10 cellular contexts compared by ENCODE assay signal in the genomic region with DNA sequence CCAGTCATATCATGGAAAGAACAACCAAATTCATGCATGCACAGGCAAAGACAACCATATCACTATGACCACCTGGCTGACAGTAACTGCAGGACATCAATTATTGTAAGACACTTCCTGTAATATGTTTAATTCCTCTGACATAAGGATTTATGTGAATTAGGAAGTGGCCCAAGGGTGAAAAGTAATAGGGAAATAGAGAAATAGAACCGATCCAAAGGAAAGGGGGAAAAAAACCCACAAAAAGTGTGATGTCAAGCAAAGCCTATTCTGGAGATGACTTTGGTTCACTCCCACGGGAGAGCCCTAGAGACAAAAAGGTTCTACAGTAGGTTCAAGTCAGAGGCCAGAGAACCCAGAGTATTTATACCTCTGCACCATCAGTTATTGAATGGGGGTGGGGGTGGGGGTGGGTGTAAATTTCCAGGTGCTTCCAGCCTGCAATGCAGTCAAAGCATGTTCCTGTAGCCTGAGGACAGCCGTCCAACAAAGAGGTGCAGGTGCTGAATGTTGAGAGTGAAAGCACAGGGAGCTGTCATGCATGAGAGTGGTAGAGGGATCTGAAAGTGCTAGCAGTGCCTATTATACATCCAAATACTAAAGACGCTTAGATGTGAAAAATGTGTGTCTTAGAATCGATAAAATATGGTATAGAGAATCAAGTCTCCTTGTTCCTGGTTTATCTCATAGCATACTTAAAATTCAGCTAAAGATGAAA.
A peak's percentile ranks its signal among the peaks of the same experiment; 100 is the strongest.
DNase-seq lines count a peak whose midpoint lies in the region; ATAC-seq, FAIRE-seq and TF ChIP-seq lines count a peak whose summit lies in the region.
"Had no signal": no experiment of that assay in that cellular context is flagged by ENCODE, and none has a peak within 500 bp of the region (broad histone marks: within the 10 kb centered on the region; RNA-seq: fewer than 3 reads in every experiment).

No MANE protein-coding gene starts in this region.

- WGBS in GM12878 (ENCODE audit: insufficient coverage, insufficient replicate concordance, low lambda C conversion rate, missing lambda C conversion rate): 3% methylated on average over 5 of the region's 5 CpGs

- no peaks in the 10 kb centered on the region for H3K79me2 ChIP-seq in GM12878 (ENCODE audit: control insufficient read depth, insufficient read depth, low read length)

- POLR2A ChIA-PET in GM12878 (lab: Charles Lee): no interaction called here

- no peaks in the 10 kb centered on the region; the same call in 2 of the 3 replicates for H3K9me3 ChIP-seq in GM12878 (replicated peaks; ENCODE audit: control insufficient read depth, insufficient read depth, low read length)

- no peak for TF ChIP-seq CTCF in GM12878 (IDR thresholded peaks at IDR 0.05 in 2 of 3, conservative IDR thresholded peaks at IDR 0.05 in 1 of 3; ENCODE audit: control insufficient read depth in 2 of 3, extremely low read depth in 1 of 3, insufficient read depth in 1 of 3, low read depth in 3 of 3, low read length in 3 of 3)

- no peaks in the 10 kb centered on the region for H4K20me1 ChIP-seq in GM12878 (ENCODE audit: control insufficient read depth, insufficient read depth)

- ATAC-seq in GM18867 (IDR thresholded peaks at IDR 0.05; ENCODE audit: unreplicated experiment): peak; percentile 95
- peak; percentile 88 for ATAC-seq in GM21423 (IDR thresholded peaks at IDR 0.05; ENCODE audit: unreplicated experiment)
- ATAC-seq in HG03066 (IDR thresholded peaks at IDR 0.05; ENCODE audit: low read depth, unreplicated experiment): peak; percentile 97
- peak; percentile 95 for ATAC-seq in GM12878
- ATAC-seq: T-helper 17 cell had no signal

- peak; percentile 61 for FAIRE-seq in GM12878 (lab: Jason Lieb, UNC)

- no peak overlapping the region for H3K4me3 ChIP-seq in GM12878
- H3K4me3 ChIP-seq: cardiac muscle cell had no signal

- SMC1A ChIA-PET in GM12878 (lab: Charles Lee; ENCODE audit: uncharacterized antibody, unreplicated experiment): interaction anchor here (0.7 to 1.0 kb wide), 3 partner anchors 10 to 15 kb away, joined by 3 read pairs; no protein-coding TSS in a partner anchor

- H2AFZ ChIP-seq in GM12878 (ENCODE audit: control insufficient read depth, low read depth, low read length): no peak overlapping the region; the same call in 1 of the 2 replicates

- H3K9ac ChIP-seq in GM12878 (ENCODE audit: control insufficient read depth, insufficient read depth, low read length): no peak overlapping the region

- TF ChIP-seq POLR2A in GM12878 (IDR thresholded peaks at IDR 0.05; ENCODE audit: low read depth, low read length): no peak

- RAD21 ChIA-PET in GM12878 (lab: Charles Lee; ENCODE audit: unreplicated experiment): no interaction called here

- no peaks in the 10 kb centered on the region; a peak in 1 of 4 replicates for H3K36me3 ChIP-seq in GM12878 (ENCODE audit: control insufficient read depth in 2 of 2, insufficient read depth in 2 of 2, low read length in 1 of 2)
- H3K36me3 ChIP-seq: cardiac muscle cell had no signal

- TF ChIP-seq RAD21 in GM12878 (IDR thresholded peaks at IDR 0.05; ENCODE audit: insufficient read depth, low read depth, low read length): no peak

- no TSS peak for BruUV-seq in GM12878 (replicated peaks; lab: Mats Ljungman, UMichigan)

- in situ Hi-C loops in GM12878 (cut with MboI): no loop called here

- peaks cover 20% of the 10 kb centered on the region for H3K4me1 ChIP-seq in GM12878 (ENCODE audit: control insufficient read depth, insufficient read depth, low read length)

- DNase-seq in GM12878 (ENCODE audit: low read depth, low spot score) (peak; percentile 51), cerebellar cortex (ENCODE audit: low spot score) (no peak), retina (no peak)
- DNase-seq in stimulated activated CD4-positive, alpha-beta T cell treated with anti-CD3 and anti-CD28 coated beads, Interleukin-4, amount 100 ng/mL, for 4 hours: no peak
- DNase-seq: NCI-H446 treated with DMSO at 0.1 percent for 48 hours, T-helper 17 cell had no signal

- CTCF ChIA-PET in GM12878 (lab: Yijun Ruan, JAX): interaction anchor here (1.0 to 1.1 kb wide), 2 partner anchors 9 to 176 kb away, joined by 3 read pairs; no protein-coding TSS in a partner anchor

- TF ChIP-seq EP300 in GM12878 (IDR thresholded peaks at IDR 0.05; ENCODE audit: borderline replicate concordance in 1 of 2, control insufficient read depth in 1 of 2, low read depth in 2 of 2, low read length in 2 of 2): no peak

- H3K27me3 ChIP-seq in GM12878 (replicated peaks in 1 of 2; ENCODE audit: control insufficient read depth in 2 of 2, insufficient read depth in 2 of 2, low read length in 1 of 2): no peaks in the 10 kb centered on the region
- H3K27me3 ChIP-seq: cardiac muscle cell had no signal

- peak overlapping the region; percentile 27 for H3K27ac ChIP-seq in GM12878 (ENCODE audit: control insufficient read depth, insufficient read depth)
- H3K27ac ChIP-seq: cardiac muscle cell had no signal

- intact Hi-C loops in GM12878 (cut with micrococcal nuclease; ENCODE audit: unreplicated experiment): no loop called here

- peak overlapping the region; percentile 7 for H3K4me2 ChIP-seq in GM12878 (ENCODE audit: control insufficient read depth, insufficient read depth)

TF ChIP-seq in GM12878, 131 proteins besides CTCF, POLR2A, EP300 and RAD21 (continues in another document):
- TF ChIP-seq, protein P1, sequence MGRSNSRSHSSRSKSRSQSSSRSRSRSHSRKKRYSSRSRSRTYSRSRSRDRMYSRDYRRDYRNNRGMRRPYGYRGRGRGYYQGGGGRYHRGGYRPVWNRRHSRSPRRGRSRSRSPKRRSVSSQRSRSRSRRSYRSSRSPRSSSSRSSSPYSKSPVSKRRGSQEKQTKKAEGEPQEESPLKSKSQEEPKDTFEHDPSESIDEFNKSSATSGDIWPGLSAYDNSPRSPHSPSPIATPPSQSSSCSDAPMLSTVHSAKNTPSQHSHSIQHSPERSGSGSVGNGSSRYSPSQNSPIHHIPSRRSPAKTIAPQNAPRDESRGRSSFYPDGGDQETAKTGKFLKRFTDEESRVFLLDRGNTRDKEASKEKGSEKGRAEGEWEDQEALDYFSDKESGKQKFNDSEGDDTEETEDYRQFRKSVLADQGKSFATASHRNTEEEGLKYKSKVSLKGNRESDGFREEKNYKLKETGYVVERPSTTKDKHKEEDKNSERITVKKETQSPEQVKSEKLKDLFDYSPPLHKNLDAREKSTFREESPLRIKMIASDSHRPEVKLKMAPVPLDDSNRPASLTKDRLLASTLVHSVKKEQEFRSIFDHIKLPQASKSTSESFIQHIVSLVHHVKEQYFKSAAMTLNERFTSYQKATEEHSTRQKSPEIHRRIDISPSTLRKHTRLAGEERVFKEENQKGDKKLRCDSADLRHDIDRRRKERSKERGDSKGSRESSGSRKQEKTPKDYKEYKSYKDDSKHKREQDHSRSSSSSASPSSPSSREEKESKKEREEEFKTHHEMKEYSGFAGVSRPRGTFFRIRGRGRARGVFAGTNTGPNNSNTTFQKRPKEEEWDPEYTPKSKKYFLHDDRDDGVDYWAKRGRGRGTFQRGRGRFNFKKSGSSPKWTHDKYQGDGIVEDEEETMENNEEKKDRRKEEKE (IDR thresholded peaks at IDR 0.05): no peak
- TF ChIP-seq SMC3 (IDR thresholded peaks at IDR 0.05; ENCODE audit: borderline replicate concordance, low read length) (no peak), NRF1 (conservative IDR thresholded peaks at IDR 0.05; ENCODE audit: low read depth, low read length) (no peak), CBX5 (IDR thresholded peaks at IDR 0.05; ENCODE audit: low read depth) (peak; percentile 69; the same call in 1 of the 2 replicates), TCF3 (IDR thresholded peaks at IDR 0.05; ENCODE audit: borderline replicate concordance, insufficient read depth, low read depth, low read length) (peak; percentile 38; the same call in 1 of the 2 replicates), BACH1 (IDR thresholded peaks at IDR 0.05; ENCODE audit: borderline replicate concordance) (no peak)
- TF ChIP-seq, protein P2, sequence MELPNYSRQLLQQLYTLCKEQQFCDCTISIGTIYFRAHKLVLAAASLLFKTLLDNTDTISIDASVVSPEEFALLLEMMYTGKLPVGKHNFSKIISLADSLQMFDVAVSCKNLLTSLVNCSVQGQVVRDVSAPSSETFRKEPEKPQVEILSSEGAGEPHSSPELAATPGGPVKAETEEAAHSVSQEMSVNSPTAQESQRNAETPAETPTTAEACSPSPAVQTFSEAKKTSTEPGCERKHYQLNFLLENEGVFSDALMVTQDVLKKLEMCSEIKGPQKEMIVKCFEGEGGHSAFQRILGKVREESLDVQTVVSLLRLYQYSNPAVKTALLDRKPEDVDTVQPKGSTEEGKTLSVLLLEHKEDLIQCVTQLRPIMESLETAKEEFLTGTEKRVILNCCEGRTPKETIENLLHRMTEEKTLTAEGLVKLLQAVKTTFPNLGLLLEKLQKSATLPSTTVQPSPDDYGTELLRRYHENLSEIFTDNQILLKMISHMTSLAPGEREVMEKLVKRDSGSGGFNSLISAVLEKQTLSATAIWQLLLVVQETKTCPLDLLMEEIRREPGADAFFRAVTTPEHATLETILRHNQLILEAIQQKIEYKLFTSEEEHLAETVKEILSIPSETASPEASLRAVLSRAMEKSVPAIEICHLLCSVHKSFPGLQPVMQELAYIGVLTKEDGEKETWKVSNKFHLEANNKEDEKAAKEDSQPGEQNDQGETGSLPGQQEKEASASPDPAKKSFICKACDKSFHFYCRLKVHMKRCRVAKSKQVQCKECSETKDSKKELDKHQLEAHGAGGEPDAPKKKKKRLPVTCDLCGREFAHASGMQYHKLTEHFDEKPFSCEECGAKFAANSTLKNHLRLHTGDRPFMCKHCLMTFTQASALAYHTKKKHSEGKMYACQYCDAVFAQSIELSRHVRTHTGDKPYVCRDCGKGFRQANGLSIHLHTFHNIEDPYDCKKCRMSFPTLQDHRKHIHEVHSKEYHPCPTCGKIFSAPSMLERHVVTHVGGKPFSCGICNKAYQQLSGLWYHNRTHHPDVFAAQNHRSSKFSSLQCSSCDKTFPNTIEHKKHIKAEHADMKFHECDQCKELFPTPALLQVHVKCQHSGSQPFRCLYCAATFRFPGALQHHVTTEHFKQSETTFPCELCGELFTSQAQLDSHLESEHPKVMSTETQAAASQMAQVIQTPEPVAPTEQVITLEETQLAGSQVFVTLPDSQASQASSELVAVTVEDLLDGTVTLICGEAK (IDR thresholded peaks at IDR 0.05; ENCODE audit: borderline replicate concordance): no peak
- TF ChIP-seq, protein P3, sequence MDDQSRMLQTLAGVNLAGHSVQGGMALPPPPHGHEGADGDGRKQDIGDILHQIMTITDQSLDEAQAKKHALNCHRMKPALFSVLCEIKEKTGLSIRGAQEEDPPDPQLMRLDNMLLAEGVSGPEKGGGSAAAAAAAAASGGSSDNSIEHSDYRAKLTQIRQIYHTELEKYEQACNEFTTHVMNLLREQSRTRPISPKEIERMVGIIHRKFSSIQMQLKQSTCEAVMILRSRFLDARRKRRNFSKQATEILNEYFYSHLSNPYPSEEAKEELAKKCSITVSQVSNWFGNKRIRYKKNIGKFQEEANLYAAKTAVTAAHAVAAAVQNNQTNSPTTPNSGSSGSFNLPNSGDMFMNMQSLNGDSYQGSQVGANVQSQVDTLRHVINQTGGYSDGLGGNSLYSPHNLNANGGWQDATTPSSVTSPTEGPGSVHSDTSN (IDR thresholded peaks at IDR 0.05; ENCODE audit: insufficient replicate concordance, low read depth, low read length): no peak
